In the genomic region with DNA sequence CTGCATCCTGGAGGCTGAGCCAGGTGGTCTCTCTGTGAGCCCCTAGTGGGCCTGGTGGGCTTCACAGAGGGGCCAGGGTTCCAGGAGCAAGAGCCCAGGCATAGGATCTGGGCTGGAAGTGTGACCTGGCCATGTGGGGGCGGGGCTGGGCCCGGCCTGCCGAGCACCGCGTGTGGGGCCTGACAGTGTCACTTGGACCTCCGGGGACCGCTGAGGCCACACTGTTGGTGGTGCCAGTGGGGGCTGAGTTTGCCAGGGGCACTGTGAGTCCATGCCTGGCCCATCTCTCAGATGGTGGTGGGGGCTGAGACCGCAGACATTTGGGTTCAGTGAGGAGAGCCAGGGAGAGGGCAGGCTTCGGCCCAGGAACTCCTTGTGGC, we compare ENCODE assay signal across 28 cellular contexts. TPM values are rescaled to one million over a fixed set of nuclear protein-coding genes. Genes with fewer than 3 reads are reported as not detected.
DNase-seq lines count a peak whose midpoint lies in the region; ATAC-seq lines count a peak whose summit lies in the region.
"Had no signal": no experiment of that assay in that cellular context is flagged by ENCODE, and none has a peak within 500 bp of the region (broad histone marks: within the 10 kb centered on the region; RNA-seq: fewer than 3 reads in every experiment).

No MANE protein-coding gene starts in this region.

- H3K4me1 ChIP-seq in BLaER1: peaks cover 93% of the 10 kb centered on the region
- peaks cover 62 to 89% (median 88%) of the 10 kb centered on the region in 3 donors for H3K4me1 ChIP-seq in skeletal muscle tissue (ENCODE audit: control insufficient read depth in 3 of 3, insufficient read depth in 3 of 3, low read length in 3 of 3)

- H4K20me1 ChIP-seq in BLaER1: peaks cover 99% of the 10 kb centered on the region

- H3K4me1 Mint-ChIP-seq in IgD-negative memory B cell: peaks cover 13 to 48% (median 27%) of the 10 kb centered on the region in 3 donors
- H3K4me1 Mint-ChIP-seq in effector memory CD8-positive, alpha-beta T cell (ENCODE audit: low read depth in 2 of 2): peaks cover 61 to 66% of the 10 kb centered on the region in 2 donors

- peak overlapping the region; percentile 92; the same call in 1 of the 2 replicates for H3K9ac ChIP-seq in BLaER1
- H3K9ac ChIP-seq in skeletal muscle tissue (ENCODE audit: low read depth in 1 of 3, low read length in 3 of 3): peak overlapping the region in 2 of 3 donors; percentile 10 to 50
- H3K9ac ChIP-seq: neural progenitor cell had no signal

- H3K36me3 Mint-ChIP-seq in IgD-negative memory B cell: peaks cover 5% of the 10 kb centered on the region
- peaks cover 37% of the 10 kb centered on the region for H3K36me3 Mint-ChIP-seq in effector memory CD8-positive, alpha-beta T cell (ENCODE audit: insufficient read depth)
- H3K36me3 Mint-ChIP-seq: activated CD8-positive, alpha-beta memory T cell treated with anti-CD3 and anti-CD28 coated beads, Interleukin-2, amount 10 ng/mL, durations not matched to agents 7 days and 5 days; activated naive CD4-positive, alpha-beta T cell treated with anti-CD3 and anti-CD28 coated beads, Interleukin-2, amount 50 U/mL, for 24 hours; neural progenitor cell had no signal

- H3K36me3 ChIP-seq in BLaER1 (peaks cover 31% of the 10 kb centered on the region; the same call in 1 of the 2 replicates), skeletal muscle tissue (ENCODE audit: control insufficient read depth in 3 of 3, insufficient read depth in 3 of 3, low read length in 3 of 3) (peaks cover 2 to 5% (median 5%) of the 10 kb centered on the region in 3 donors)
- H3K36me3 ChIP-seq: cardiac muscle cell, neural progenitor cell, upper lobe of right lung had no signal

- H3K9me3 ChIP-seq in BLaER1: no peaks in the 10 kb centered on the region
- H3K9me3 ChIP-seq in skeletal muscle tissue (ENCODE audit: control insufficient read depth in 3 of 3, low read length in 3 of 3): no peaks in the 10 kb centered on the region
- H3K9me3 ChIP-seq: upper lobe of right lung had no signal

- H3K27me3 Mint-ChIP-seq in IgD-negative memory B cell: no peaks in the 10 kb centered on the region
- no peaks in the 10 kb centered on the region for H3K27me3 Mint-ChIP-seq in effector memory CD8-positive, alpha-beta T cell
- H3K27me3 Mint-ChIP-seq: activated CD4-positive, alpha-beta T cell treated with anti-CD3 and anti-CD28 coated beads, Interleukin-2, amount 10 ng/mL, durations not matched to agents 24 days and 14 days; activated CD8-positive, alpha-beta memory T cell treated with anti-CD3 and anti-CD28 coated beads, Interleukin-2, amount 10 ng/mL, durations not matched to agents 7 days and 5 days; activated naive CD4-positive, alpha-beta T cell treated with anti-CD3 and anti-CD28 coated beads, Interleukin-2, amount 50 U/mL, for 24 hours; stimulated activated naive CD8-positive, alpha-beta T cell treated with anti-CD3 and anti-CD28 coated beads, Interleukin-15, amount 100 ng/mL, for 72 hours had no signal

- H3K4me3 Mint-ChIP-seq in IgD-negative memory B cell: peak overlapping the region in 2 of 4 donors; percentile 73 to 92
- peak overlapping the region; percentile 36 to 46 for H3K4me3 Mint-ChIP-seq in effector memory CD8-positive, alpha-beta T cell
- H3K4me3 Mint-ChIP-seq: activated CD4-positive, alpha-beta T cell treated with anti-CD3 and anti-CD28 coated beads, Interleukin-2, amount 10 ng/mL, durations not matched to agents 24 days and 14 days; activated CD8-positive, alpha-beta memory T cell treated with anti-CD3 and anti-CD28 coated beads, Interleukin-2, amount 10 ng/mL, durations not matched to agents 7 days and 5 days; activated naive CD4-positive, alpha-beta T cell treated with anti-CD3 and anti-CD28 coated beads, Interleukin-2, amount 50 U/mL, for 24 hours; neural progenitor cell had no signal

- H3K27ac ChIP-seq in BLaER1 (peak overlapping the region; percentile 59), skeletal muscle tissue (ENCODE audit: low read depth, low read length) (peak overlapping the region; percentile 56)
- H3K27ac ChIP-seq: cardiac muscle cell, coronary artery, neural progenitor cell, upper lobe of right lung, WERI-Rb-1 had no signal

- no peak for ATAC-seq in effector memory CD8-positive, alpha-beta T cell (replicated peaks)
- no peak for ATAC-seq in GM21619 (IDR thresholded peaks at IDR 0.05; ENCODE audit: unreplicated experiment)
- ATAC-seq in GM18907 (IDR thresholded peaks at IDR 0.05; ENCODE audit: unreplicated experiment): no peak
- ATAC-seq: activated CD8-positive, alpha-beta memory T cell treated with anti-CD3 and anti-CD28 coated beads, Interleukin-2, amount 10 ng/mL, durations not matched to agents 7 days and 5 days; HCT116; PC-3; Right ventricle myocardium inferior; stimulated activated naive CD8-positive, alpha-beta T cell treated with anti-CD3 and anti-CD28 coated beads, Interleukin-15, amount 100 ng/mL, for 72 hours; upper lobe of right lung had no signal

- DNase-seq in effector memory CD8-positive, alpha-beta T cell: no peak
- no peak for DNase-seq in AG08396 (ENCODE audit: low spot score)
- DNase-seq in activated CD8-positive, alpha-beta memory T cell treated with anti-CD3 and anti-CD28 coated beads, Interleukin-2, amount 50 U/mL, for 48 hours: no peak
- DNase-seq: activated CD4-positive, alpha-beta T cell treated with anti-CD3 and anti-CD28 coated beads, Interleukin-2, amount 10 ng/mL, durations not matched to agents 24 days and 14 days; activated CD8-positive, alpha-beta memory T cell treated with anti-CD3 and anti-CD28 coated beads, Interleukin-2, amount 10 ng/mL, durations not matched to agents 7 days and 5 days; Calu3; DMS79 treated with DMSO at 0.1 percent for 48 hours; head of caudate nucleus; Karpas-422; kidney glomerular epithelial cell; NCI-H2171; NCI-H524; PC-3; stimulated activated naive CD8-positive, alpha-beta T cell treated with anti-CD3 and anti-CD28 coated beads, Interleukin-15, amount 100 ng/mL, for 72 hours; T-helper 9 cell; upper lobe of right lung; WERI-Rb-1 had no signal

- H3K4me3 ChIP-seq in BLaER1 (no peak overlapping the region), skeletal muscle tissue (ENCODE audit: low read length in 3 of 3) (peak overlapping the region in 1 of 3 donors; percentile 40)
- H3K4me3 ChIP-seq: cardiac muscle cell, coronary artery, neural progenitor cell, upper lobe of right lung had no signal

- H3K27ac Mint-ChIP-seq in IgD-negative memory B cell: peak overlapping the region in 2 of 3 donors; percentile 50 to 60
- H3K27ac Mint-ChIP-seq in effector memory CD8-positive, alpha-beta T cell: peak overlapping the region; percentile 41 to 87
- H3K27ac Mint-ChIP-seq: activated CD4-positive, alpha-beta T cell treated with anti-CD3 and anti-CD28 coated beads, Interleukin-2, amount 10 ng/mL, durations not matched to agents 24 days and 14 days; activated CD8-positive, alpha-beta memory T cell treated with anti-CD3 and anti-CD28 coated beads, Interleukin-2, amount 10 ng/mL, durations not matched to agents 7 days and 5 days; neural progenitor cell had no signal

- H3K27me3 ChIP-seq in BLaER1: no peaks in the 10 kb centered on the region
- no peaks in the 10 kb centered on the region for H3K27me3 ChIP-seq in skeletal muscle tissue (ENCODE audit: control insufficient read depth in 3 of 3, insufficient read depth in 3 of 3, low read length in 3 of 3)
- H3K27me3 ChIP-seq: cardiac muscle cell, upper lobe of right lung had no signal

- H3K4me2 ChIP-seq in BLaER1: peak overlapping the region; percentile 98
- H3K4me2 ChIP-seq: neural progenitor cell had no signal

- H3K9me3 Mint-ChIP-seq in IgD-negative memory B cell: no peaks in the 10 kb centered on the region
- no peaks in the 10 kb centered on the region for H3K9me3 Mint-ChIP-seq in effector memory CD8-positive, alpha-beta T cell
- H3K9me3 Mint-ChIP-seq: activated CD4-positive, alpha-beta T cell treated with anti-CD3 and anti-CD28 coated beads, Interleukin-2, amount 10 ng/mL, durations not matched to agents 24 days and 14 days; activated naive CD4-positive, alpha-beta T cell treated with anti-CD3 and anti-CD28 coated beads, Interleukin-2, amount 50 U/mL, for 24 hours; neural progenitor cell; stimulated activated naive CD8-positive, alpha-beta T cell treated with anti-CD3 and anti-CD28 coated beads, Interleukin-15, amount 100 ng/mL, for 72 hours had no signal

RNA-seq across cellular contexts. Expression of a gene that starts 5.2 kb away (rescaled TPM):
- 6.8 TPM for polyA plus RNA-seq in IgD-negative memory B cell
- total RNA-seq in skeletal muscle tissue: 6.8 TPM
